Comparison of ENCODE assay signal across 1 cellular context in genomic region chr3:23202203-23202920, GRCh38.
A peak's percentile ranks its signal among the peaks of the same experiment; 100 is the strongest.
TF ChIP-seq lines count a peak whose summit lies in the region.

No MANE protein-coding gene starts in this region.

TF ChIP-seq in H1, 55 proteins besides CTCF, POLR2A, EP300 and RAD21 (continued from another document):
- TF ChIP-seq RBBP5 (IDR thresholded peaks at IDR 0.05; ENCODE audit: borderline replicate concordance, low read depth, low read length) (peak; percentile 35; the same call in 1 of the 2 replicates), TAF1 (IDR thresholded peaks at IDR 0.05; ENCODE audit: low read depth, low read length) (no peak), HDAC2 (IDR thresholded peaks at IDR 0.05; ENCODE audit: borderline replicate concordance in 1 of 2, low read depth in 2 of 2, low read length in 2 of 2) (peak in 1 of 2 experiments; percentile 2; a peak in 1 of 4 replicates)
- TF ChIP-seq, protein P1, sequence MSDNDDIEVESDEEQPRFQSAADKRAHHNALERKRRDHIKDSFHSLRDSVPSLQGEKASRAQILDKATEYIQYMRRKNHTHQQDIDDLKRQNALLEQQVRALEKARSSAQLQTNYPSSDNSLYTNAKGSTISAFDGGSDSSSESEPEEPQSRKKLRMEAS (IDR thresholded peaks at IDR 0.05), result peak; percentile 76
